Comparison of ENCODE assay signal across 8 cellular contexts in genomic region chr13:30112602-30113435, GRCh38.
DNase-seq lines count a peak whose midpoint lies in the region; FAIRE-seq and TF ChIP-seq lines count a peak whose summit lies in the region.

No MANE protein-coding gene starts in this region.

- peak; percentile 91 for FAIRE-seq in GM19239 (lab: Jason Lieb, UNC)

- peak; percentile 88 for DNase-seq in AML-193 (lab: John Stamatoyannopoulos, UW)
- DNase-seq in GM19239 (ENCODE audit: insufficient read length, low spot score), result peak; percentile 76
- DNase-seq in LoVo (ENCODE audit: low spot score), result peak; percentile 78
- peak; percentile 52 for DNase-seq in SIG-M5 (lab: John Stamatoyannopoulos, UW)
- DNase-seq in activated effector memory CD4-positive, alpha-beta T cell treated with Interleukin-2 at 50 U/mL for 16 hours, result peak; percentile 69
- peak; percentile 86 to 94 for DNase-seq in foreskin fibroblast
- DNase-seq in occipital lobe (lab: John Stamatoyannopoulos, UW), result peak; percentile 73
- peak in 44 of 49 donors; percentile 10 to 82 (median 58) for DNase-seq in substantia nigra (lab: John Stamatoyannopoulos, UW)

- no peak overlapping the region for H3K27ac ChIP-seq in substantia nigra (ENCODE audit: low read depth, low read length, poor library complexity, severe bottlenecking)

- peak; percentile 99 for TF ChIP-seq CTCF in foreskin fibroblast (IDR thresholded peaks at IDR 0.05; ENCODE audit: low read depth, low read length)

- H3K4me3 ChIP-seq in foreskin fibroblast (ENCODE audit: low read depth in 1 of 2, low read length in 2 of 2), result no peak overlapping the region
